ENCODE assay signal across 11 cellular contexts in the genomic region with DNA sequence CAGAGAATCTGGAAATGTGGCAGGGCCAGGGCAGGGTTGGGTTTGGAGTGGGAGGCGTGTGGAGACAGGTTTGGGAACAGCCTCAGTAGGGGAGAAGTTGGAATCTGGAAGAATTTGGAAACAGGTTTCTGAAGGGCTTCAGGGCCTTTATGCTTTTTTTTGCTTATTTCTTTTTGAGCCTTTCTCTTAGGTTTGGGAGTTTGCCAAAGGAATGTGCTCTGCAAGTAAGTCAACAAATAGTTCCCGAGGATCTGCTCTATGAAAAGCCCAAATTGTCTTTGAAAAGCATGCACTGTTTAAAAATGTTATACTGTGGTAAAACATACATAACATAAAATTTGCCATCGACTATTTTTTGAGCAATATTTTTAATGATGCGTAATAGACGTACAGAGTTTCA.
DNase-seq lines count a peak whose midpoint lies in the region; ATAC-seq and TF ChIP-seq lines count a peak whose summit lies in the region.
"Had no signal": no experiment of that assay in that cellular context is flagged by ENCODE, and none has a peak within 500 bp of the region (broad histone marks: within the 10 kb centered on the region; RNA-seq: fewer than 3 reads in every experiment).

No MANE protein-coding gene starts in this region.

- H3K4me3 ChIP-seq in fibroblast of pulmonary artery (replicated peaks; ENCODE audit: low read depth, low read length) = no peak overlapping the region
- no peak overlapping the region for H3K4me3 ChIP-seq in prostate gland
- H3K4me3 ChIP-seq: ovary had no signal

- H3K9me3 ChIP-seq in prostate gland = no peaks in the 10 kb centered on the region
- H3K9me3 ChIP-seq: ovary had no signal

- H3K4me1 Mint-ChIP-seq in activated T-helper 17 cell treated with anti-CD3 and anti-CD28 coated beads, Interleukin-2, amount 50 U/mL, for 72 hours = peaks cover 22% of the 10 kb centered on the region

- peak overlapping the region; percentile 35 for H3K27ac ChIP-seq in C4-2B
- H3K27ac ChIP-seq in VCaP = peak overlapping the region; percentile 92
- H3K27ac ChIP-seq in prostate gland = peak overlapping the region; percentile 87 to 96
- H3K27ac ChIP-seq: ovary had no signal

- ATAC-seq in activated T-helper 17 cell treated with anti-CD3 and anti-CD28 coated beads, Interleukin-2, amount 50 U/mL, for 72 hours (replicated peaks) = no peak

- TF ChIP-seq CTCF in C4-2B (conservative IDR thresholded peaks at IDR 0.05) (no peak), VCaP (conservative IDR thresholded peaks at IDR 0.05) (no peak), fibroblast of pulmonary artery (IDR thresholded peaks at IDR 0.05; ENCODE audit: low read length, missing control alignments) (no peak), prostate gland (IDR thresholded peaks at IDR 0.05) (no peak)

- peaks cover 27% of the 10 kb centered on the region for H3K4me1 ChIP-seq in prostate gland (replicated peaks)

- 26% methylated on average over 5 of the region's 5 CpGs for WGBS in prostate gland

- H3K27ac Mint-ChIP-seq in activated T-helper 17 cell treated with anti-CD3 and anti-CD28 coated beads, Interleukin-2, amount 50 U/mL, for 72 hours = no peak overlapping the region

- no peaks in the 10 kb centered on the region for H3K36me3 Mint-ChIP-seq in activated T-helper 17 cell treated with anti-CD3 and anti-CD28 coated beads, Interleukin-2, amount 50 U/mL, for 72 hours (ENCODE audit: low read depth)

- H3K9me3 Mint-ChIP-seq in activated T-helper 17 cell treated with anti-CD3 and anti-CD28 coated beads, Interleukin-2, amount 50 U/mL, for 72 hours = no peaks in the 10 kb centered on the region

- no peak overlapping the region for H3K4me3 Mint-ChIP-seq in activated T-helper 17 cell treated with anti-CD3 and anti-CD28 coated beads, Interleukin-2, amount 50 U/mL, for 72 hours

- no peaks in the 10 kb centered on the region for H3K36me3 ChIP-seq in prostate gland
- H3K36me3 ChIP-seq: ovary had no signal

- no peaks in the 10 kb centered on the region for H3K27me3 ChIP-seq in prostate gland (replicated peaks; ENCODE audit: insufficient read depth)
- H3K27me3 ChIP-seq: ovary had no signal

- intact Hi-C loops in prostate gland (cut with DNase I) = loop anchor here (5.0 kb wide), 1 partner anchor 85 kb away; the partner anchor contains the start of gene ADRB1

- no peaks in the 10 kb centered on the region for H3K27me3 Mint-ChIP-seq in activated T-helper 17 cell treated with anti-CD3 and anti-CD28 coated beads, Interleukin-2, amount 50 U/mL, for 72 hours

- no peak for TF ChIP-seq POLR2A in prostate gland (IDR thresholded peaks at IDR 0.05)

- DNase-seq in fibroblast of pulmonary artery (ENCODE audit: low read depth) (peak; percentile 80), prostate gland (ENCODE audit: low spot score) (peak; percentile 44), NCI-H1694 (lab: John Stamatoyannopoulos, UW) (no peak), NCI-H510A treated with DMSO at 0.1 percent for 48 hours (lab: John Stamatoyannopoulos, UW) (no peak), NCI-H748 treated with DMSO at 0.1 percent for 48 hours (lab: John Stamatoyannopoulos, UW) (no peak)
- DNase-seq: activated CD4-positive, alpha-beta T cell treated with anti-CD3 and anti-CD28 coated beads, Interleukin-2, amount 50 U/mL, for 1 hour; NCI-H2171 treated with DMSO at 0.1 percent for 48 hours; ovary had no signal

Comparison
In these comparisons a context has a peak if more than half of its experiments do, and no peak if none do; other contexts are left out.
1. H3K27ac ChIP-seq: peak in every context shown above with its lines; median percentile 92 in VCaP; 92 in prostate gland; 35 in C4-2B.
2. DNase-seq: peak in fibroblast of pulmonary artery (single experiment) and prostate gland (single experiment); none in NCI-H1694 (single experiment), NCI-H510A treated with DMSO at 0.1 percent for 48 hours (single experiment) and NCI-H748 treated with DMSO at 0.1 percent for 48 hours (single experiment).